In genomic region chr3:170745211-170745718, GRCh38 we compare ENCODE assay signal across 13 cellular contexts.
DNase-seq lines count a peak whose midpoint lies in the region; ATAC-seq and TF ChIP-seq lines count a peak whose summit lies in the region.
"Had no signal": no experiment of that assay in that cellular context is flagged by ENCODE, and none has a peak within 500 bp of the region (broad histone marks: within the 10 kb centered on the region; RNA-seq: fewer than 3 reads in every experiment).

No MANE protein-coding gene starts in this region.

- intact Hi-C loops in activated CD4-positive, alpha-beta T cell treated with anti-CD3 and anti-CD28 coated beads, Interleukin-2, amount 10 ng/mL, durations not matched to agents 24 days and 14 days (cut with micrococcal nuclease), result no loop called here

- no peaks in the 10 kb centered on the region for H3K9me3 Mint-ChIP-seq in activated CD4-positive, alpha-beta T cell treated with anti-CD3 and anti-CD28 coated beads, Interleukin-2, amount 10 ng/mL, durations not matched to agents 24 days and 14 days
- H3K9me3 Mint-ChIP-seq: central memory CD8-positive, alpha-beta T cell; T-helper 1 cell treated with Interleukin-12 subunit alpha and Interleukin-12 subunit beta and Interleukin-4 antibody, amounts not matched to agents 30 μg/mL and 1 μg/mL, for 36 hours had no signal

- no peak for TF ChIP-seq CTCF in fibroblast of pulmonary artery (IDR thresholded peaks at IDR 0.05; ENCODE audit: low read length, missing control alignments)

- no peaks in the 10 kb centered on the region for H3K4me1 Mint-ChIP-seq in activated CD4-positive, alpha-beta T cell treated with anti-CD3 and anti-CD28 coated beads, Interleukin-2, amount 10 ng/mL, durations not matched to agents 24 days and 14 days
- H3K4me1 Mint-ChIP-seq: central memory CD8-positive, alpha-beta T cell had no signal

- no peaks in the 10 kb centered on the region for H3K36me3 Mint-ChIP-seq in activated CD4-positive, alpha-beta T cell treated with anti-CD3 and anti-CD28 coated beads, Interleukin-2, amount 10 ng/mL, durations not matched to agents 24 days and 14 days (ENCODE audit: low read depth)

- no peak overlapping the region for H3K4me3 Mint-ChIP-seq in activated CD4-positive, alpha-beta T cell treated with anti-CD3 and anti-CD28 coated beads, Interleukin-2, amount 10 ng/mL, durations not matched to agents 24 days and 14 days
- H3K4me3 Mint-ChIP-seq: central memory CD8-positive, alpha-beta T cell; T-helper 1 cell treated with Interleukin-12 subunit alpha and Interleukin-12 subunit beta and Interleukin-4 antibody, amounts not matched to agents 30 μg/mL and 1 μg/mL, for 36 hours had no signal

- H3K27me3 Mint-ChIP-seq in activated CD4-positive, alpha-beta T cell treated with anti-CD3 and anti-CD28 coated beads, Interleukin-2, amount 10 ng/mL, durations not matched to agents 24 days and 14 days, result peaks cover 21% of the 10 kb centered on the region

- no peak overlapping the region for H3K27ac Mint-ChIP-seq in activated CD4-positive, alpha-beta T cell treated with anti-CD3 and anti-CD28 coated beads, Interleukin-2, amount 10 ng/mL, durations not matched to agents 24 days and 14 days
- H3K27ac Mint-ChIP-seq: T-helper 1 cell treated with Interleukin-12 subunit alpha and Interleukin-12 subunit beta and Interleukin-4 antibody, amounts not matched to agents 30 μg/mL and 1 μg/mL, for 36 hours had no signal

- no peak for ATAC-seq in GM18858 (IDR thresholded peaks at IDR 0.05; ENCODE audit: unreplicated experiment)
- ATAC-seq: GM12878 had no signal

- H3K4me3 ChIP-seq in fibroblast of pulmonary artery (replicated peaks; ENCODE audit: low read depth, low read length), result no peak overlapping the region
- H3K4me3 ChIP-seq: GM12878 had no signal

- DNase-seq in HS-27A (ENCODE audit: low read depth), result peak; percentile 93
- DNase-seq in SW480 (ENCODE audit: low spot score), result peak; percentile 81
- peak; percentile 70 for DNase-seq in fibroblast of pulmonary artery (ENCODE audit: low read depth)
- DNase-seq in activated CD4-positive, alpha-beta T cell treated with anti-CD3 and anti-CD28 coated beads, Interleukin-2, amount 10 ng/mL, durations not matched to agents 24 days and 14 days, result no peak
- no peak for DNase-seq in NCI-H1105 (lab: John Stamatoyannopoulos, UW)
- no peak for DNase-seq in NCI-H446 treated with DMSO at 0.1 percent for 48 hours (lab: John Stamatoyannopoulos, UW)
- DNase-seq: activated effector memory CD4-positive, alpha-beta T cell treated with Interleukin-2 at 50 U/mL for 16 hours; H7; NCI-H187 treated with DMSO at 0.1 percent for 48 hours had no signal

Comparison
In these comparisons a context has a peak if more than half of its experiments do, and no peak if none do; other contexts are left out.
1. DNase-seq: peak in HS-27A (single experiment), SW480 (single experiment) and fibroblast of pulmonary artery (single experiment); none in activated CD4-positive, alpha-beta T cell treated with anti-CD3 and anti-CD28 coated beads, Interleukin-2, amount 10 ng/mL, durations not matched to agents 24 days and 14 days (single experiment), NCI-H1105 (single experiment) and NCI-H446 treated with DMSO at 0.1 percent for 48 hours (single experiment).